Comparison of ENCODE assay signal across 16 cellular contexts in genomic region chr5:175378444-175379028, GRCh38.
DNase-seq lines count a peak whose midpoint lies in the region; ATAC-seq and TF ChIP-seq lines count a peak whose summit lies in the region.
"Had no signal": no experiment of that assay in that cellular context is flagged by ENCODE, and none has a peak within 500 bp of the region (broad histone marks: within the 10 kb centered on the region; RNA-seq: fewer than 3 reads in every experiment).

No MANE protein-coding gene starts in this region.

- H3K9me3 Mint-ChIP-seq in osteocyte (ENCODE audit: unreplicated experiment): peaks cover 13% of the 10 kb centered on the region
- H3K9me3 Mint-ChIP-seq: stimulated activated naive CD8-positive, alpha-beta T cell treated with anti-CD3 and anti-CD28 coated beads, Interleukin-15, Interleukin-2, amounts not matched to agents 100 ng/mL and 50 ng/mL, for 24 hours had no signal

- H3K4me1 Mint-ChIP-seq in osteocyte (ENCODE audit: unreplicated experiment): no peaks in the 10 kb centered on the region

- no peak overlapping the region for H2AFZ ChIP-seq in MM.1S (ENCODE audit: low read length)

- TF ChIP-seq CTCF in MM.1S (IDR thresholded peaks at IDR 0.05; ENCODE audit: low read length) (no peak), osteocyte (IDR thresholded peaks at IDR 0.05) (no peak)

- no peaks in the 10 kb centered on the region for H3K36me3 ChIP-seq in aorta (ENCODE audit: control insufficient read depth in 1 of 2, insufficient read depth in 2 of 2, low read length in 1 of 2)
- no peaks in the 10 kb centered on the region for H3K36me3 ChIP-seq in MM.1S (replicated peaks; ENCODE audit: insufficient read depth, low read length)
- H3K36me3 ChIP-seq: ovary had no signal

- H3K4me1 ChIP-seq in aorta (ENCODE audit: control insufficient read depth in 1 of 2, insufficient read depth in 2 of 2, low read length in 2 of 2) (no peaks in the 10 kb centered on the region), MM.1S (ENCODE audit: low read length) (no peaks in the 10 kb centered on the region)

- DNase-seq in NCI-H2196 (lab: John Stamatoyannopoulos, UW; ENCODE audit: unreplicated experiment) (peak; percentile 26), NCI-H2196 treated with DMSO at 0.1 percent for 48 hours (lab: John Stamatoyannopoulos, UW; ENCODE audit: unreplicated experiment) (no peak), NCI-H510A treated with DMSO at 0.1 percent for 48 hours (lab: John Stamatoyannopoulos, UW) (peak; percentile 89), epithelial cell of prostate (ENCODE audit: low read depth, low spot score) (peak; percentile 95), aorta (no peak), MM.1S (no peak), osteocyte (ENCODE audit: extremely low spot score, unreplicated experiment) (no peak), cerebellar nuclear complex (lab: John Stamatoyannopoulos, UW) (no peak)
- DNase-seq: 8988T; activated CD4-positive, alpha-beta T cell treated with anti-CD3 and anti-CD28 coated beads for 4 hours; activated naive CD4-positive, alpha-beta T cell treated with Interleukin-2 at 50 U/mL for 16 hours; GF-D8; ovary; stimulated activated CD4-positive, alpha-beta T cell treated with anti-CD3 and anti-CD28 coated beads, Interleukin-2, amount 100 ng/mL, for 48 hours had no signal

- H3K79me2 ChIP-seq in MM.1S (ENCODE audit: low read length): no peaks in the 10 kb centered on the region

- H3K36me3 Mint-ChIP-seq in osteocyte (ENCODE audit: unreplicated experiment): no peaks in the 10 kb centered on the region

- no peak overlapping the region for H3K4me2 ChIP-seq in MM.1S (ENCODE audit: low read depth, low read length)

- H3K27ac ChIP-seq in epithelial cell of prostate (peak overlapping the region; percentile 67), aorta (ENCODE audit: low read depth in 1 of 2, low read length in 2 of 2) (no peak overlapping the region), MM.1S (ENCODE audit: low read length) (no peak overlapping the region)
- H3K27ac ChIP-seq: ovary had no signal

- peaks cover 0 to 2% of the 10 kb centered on the region in 2 donors for H3K27me3 ChIP-seq in aorta (ENCODE audit: control insufficient read depth in 1 of 2, insufficient read depth in 2 of 2, low read length in 1 of 2)
- no peaks in the 10 kb centered on the region for H3K27me3 ChIP-seq in MM.1S (replicated peaks; ENCODE audit: insufficient read depth, low read length)
- H3K27me3 ChIP-seq: ovary had no signal

- H3K9me3 ChIP-seq in aorta (ENCODE audit: control insufficient read depth, low read length) (peaks cover under 1% of the 10 kb centered on the region), MM.1S (replicated peaks; ENCODE audit: insufficient read depth, low read length) (no peaks in the 10 kb centered on the region)
- H3K9me3 ChIP-seq: ovary had no signal

- no peaks in the 10 kb centered on the region for H3K9me2 ChIP-seq in MM.1S (replicated peaks; ENCODE audit: insufficient read depth, low read length)

- peak; percentile 26 for ATAC-seq in aorta (ENCODE audit: low FRiP score)

- no peak overlapping the region for H3K4me3 Mint-ChIP-seq in osteocyte (ENCODE audit: unreplicated experiment)
- H3K4me3 Mint-ChIP-seq: stimulated activated naive CD8-positive, alpha-beta T cell treated with anti-CD3 and anti-CD28 coated beads, Interleukin-15, Interleukin-2, amounts not matched to agents 100 ng/mL and 50 ng/mL, for 24 hours had no signal

- H3K4me3 ChIP-seq in aorta (ENCODE audit: low read length in 2 of 2): no peak overlapping the region
- no peak overlapping the region for H3K4me3 ChIP-seq in MM.1S (ENCODE audit: low read length)
- H3K4me3 ChIP-seq: lung, ovary had no signal

- WGBS in aorta, 2 donors: 5 to 9% methylated on average over 5 of the region's 5 CpGs

- H3K27me3 Mint-ChIP-seq in osteocyte (ENCODE audit: unreplicated experiment): no peaks in the 10 kb centered on the region

- no peaks in the 10 kb centered on the region for H3F3A ChIP-seq in MM.1S (ENCODE audit: insufficient read depth, low read length)

- H3K9ac ChIP-seq in MM.1S (ENCODE audit: low read length): no peak overlapping the region

- intact Hi-C loops in aorta (cut with DNase I): no loop called here

- H3K27ac Mint-ChIP-seq in osteocyte (ENCODE audit: unreplicated experiment): no peak overlapping the region
- H3K27ac Mint-ChIP-seq: stimulated activated naive CD8-positive, alpha-beta T cell treated with anti-CD3 and anti-CD28 coated beads, Interleukin-15, Interleukin-2, amounts not matched to agents 100 ng/mL and 50 ng/mL, for 24 hours had no signal

- no peaks in the 10 kb centered on the region for H4K20me1 ChIP-seq in MM.1S (ENCODE audit: insufficient read depth, low read length)

Comparison
In these comparisons a context has a peak if more than half of its experiments do, and no peak if none do; other contexts are left out.
1. DNase-seq: peak in NCI-H2196 (single experiment), NCI-H510A treated with DMSO at 0.1 percent for 48 hours (single experiment) and epithelial cell of prostate (single experiment); none in NCI-H2196 treated with DMSO at 0.1 percent for 48 hours (single experiment), aorta (0 of 2), MM.1S (single experiment), osteocyte (single experiment) and cerebellar nuclear complex (0 of 2).